In the genomic region with DNA sequence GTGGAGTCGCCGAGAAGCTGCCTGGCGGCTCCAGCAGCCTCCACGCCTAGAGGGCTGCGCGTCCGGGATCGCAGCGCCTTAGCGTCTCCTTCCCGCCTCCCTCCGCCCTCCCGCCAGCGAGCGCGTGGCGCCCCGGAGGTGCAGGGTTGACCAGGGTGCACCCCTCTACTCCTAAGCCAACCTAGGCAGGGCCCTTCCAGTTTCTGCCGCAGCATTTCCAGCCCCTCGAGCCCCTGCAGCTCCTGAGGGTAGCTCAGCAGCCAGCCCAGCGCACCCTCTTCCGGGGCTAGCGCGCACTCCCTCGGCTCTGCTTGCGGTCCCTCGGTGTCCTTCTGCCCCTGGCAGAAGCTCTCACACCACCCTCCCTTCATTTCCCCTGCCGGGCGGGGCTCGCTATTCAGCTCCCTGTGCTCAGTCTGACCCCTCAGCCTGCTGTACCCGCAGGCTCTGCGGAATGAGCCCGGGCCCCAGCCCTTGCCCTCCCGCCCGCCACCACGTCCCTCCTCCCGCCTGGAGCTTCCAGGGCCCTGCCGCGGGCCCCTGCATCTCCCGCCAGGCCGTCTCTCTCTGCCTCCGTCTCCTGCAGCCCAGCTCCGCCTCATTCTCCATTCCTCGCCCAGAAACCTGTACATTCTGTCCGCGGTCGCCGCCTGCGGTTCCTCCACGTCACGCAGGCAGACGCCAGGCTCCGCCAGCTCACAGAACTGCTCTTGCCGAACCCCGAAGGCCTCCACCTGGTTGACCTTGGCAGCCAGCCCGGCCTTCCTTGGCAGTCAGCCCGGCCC, we compare ENCODE assay signal across 1 cellular context.
A peak's percentile ranks its signal among the peaks of the same experiment; 100 is the strongest.
TF ChIP-seq lines count a peak whose summit lies in the region.

No MANE protein-coding gene starts in this region.

TF ChIP-seq in HEK293, 187 proteins besides CTCF, POLR2A, EP300 and RAD21 (continued from another document):
- TF ChIP-seq ZNF148 (tag by site-specific recombination; IDR thresholded peaks at IDR 0.05; ENCODE audit: borderline replicate concordance), result no peak
- peak; percentile 56; the same call in 1 of the 2 replicates for TF ChIP-seq ZNF501 (tag by site-specific recombination; IDR thresholded peaks at IDR 0.05)
- no peak for TF ChIP-seq ZNF626 (tag by site-specific recombination; IDR thresholded peaks at IDR 0.05)
- 0 out of 2 replicates have a peak, but pooled peaks have one; percentile 31 for TF ChIP-seq BCL11A (tag by site-specific recombination; IDR thresholded peaks at IDR 0.05; ENCODE audit: low read depth)
- TF ChIP-seq, protein P1, sequence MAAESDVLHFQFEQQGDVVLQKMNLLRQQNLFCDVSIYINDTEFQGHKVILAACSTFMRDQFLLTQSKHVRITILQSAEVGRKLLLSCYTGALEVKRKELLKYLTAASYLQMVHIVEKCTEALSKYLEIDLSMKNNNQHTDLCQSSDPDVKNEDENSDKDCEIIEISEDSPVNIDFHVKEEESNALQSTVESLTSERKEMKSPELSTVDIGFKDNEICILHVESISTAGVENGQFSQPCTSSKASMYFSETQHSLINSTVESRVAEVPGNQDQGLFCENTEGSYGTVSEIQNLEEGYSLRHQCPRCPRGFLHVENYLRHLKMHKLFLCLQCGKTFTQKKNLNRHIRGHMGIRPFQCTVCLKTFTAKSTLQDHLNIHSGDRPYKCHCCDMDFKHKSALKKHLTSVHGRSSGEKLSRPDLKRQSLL (tag by site-specific recombination; IDR thresholded peaks at IDR 0.05), result peak; percentile 13; the same call in 1 of the 2 replicates
- peak; percentile 67 for TF ChIP-seq ZBTB17 (tag by site-specific recombination; IDR thresholded peaks at IDR 0.05)
- peak; percentile 29; the same call in 1 of the 2 replicates for TF ChIP-seq KLF8 (tag by site-specific recombination; IDR thresholded peaks at IDR 0.05)
- peak; percentile 14; the same call in 1 of the 2 replicates for TF ChIP-seq KLF16 (tag by site-specific recombination; IDR thresholded peaks at IDR 0.05)
- TF ChIP-seq TRIM28 (IDR thresholded peaks at IDR 0.05; ENCODE audit: borderline replicate concordance, low read length), result peak; percentile 28; the same call in 1 of the 2 replicates
- peak; percentile 89 for TF ChIP-seq ZBTB48 (tag by site-specific recombination; IDR thresholded peaks at IDR 0.05)
- TF ChIP-seq ZXDB (tag by site-specific recombination; IDR thresholded peaks at IDR 0.05), result peak; percentile 81
- TF ChIP-seq ZBTB21 (tag by site-specific recombination; IDR thresholded peaks at IDR 0.05), result peak; percentile 65; the same call in 1 of the 2 replicates
- peak; percentile 56 for TF ChIP-seq ZIC2 (tag by site-specific recombination; IDR thresholded peaks at IDR 0.05)
- peak; percentile 65 for TF ChIP-seq ZEB2 (tag by site-specific recombination; IDR thresholded peaks at IDR 0.05)
- peak; percentile 67; the same call in 1 of the 2 replicates for TF ChIP-seq ZNF423 (tag by site-specific recombination; IDR thresholded peaks at IDR 0.05)
- peak; percentile 49; the same call in 1 of the 2 replicates for TF ChIP-seq SP7 (tag by site-specific recombination; IDR thresholded peaks at IDR 0.05)
- peak; percentile 84 for TF ChIP-seq ZNF335 (tag by site-specific recombination; conservative IDR thresholded peaks at IDR 0.05)
- TF ChIP-seq GLIS1 (tag by site-specific recombination; IDR thresholded peaks at IDR 0.05), result peak; percentile 81; the same call in 1 of the 2 replicates
- TF ChIP-seq GLIS2 (tag by site-specific recombination; IDR thresholded peaks at IDR 0.05), result peak; percentile 56; the same call in 1 of the 2 replicates
- TF ChIP-seq ZNF76 (tag by site-specific recombination; IDR thresholded peaks at IDR 0.05; ENCODE audit: borderline replicate concordance, low read depth), result peak; percentile 26; the same call in 1 of the 2 replicates
- peak; percentile 33; the same call in 1 of the 2 replicates for TF ChIP-seq ZNF2 (tag by site-specific recombination; IDR thresholded peaks at IDR 0.05)
- peak; percentile 89 for TF ChIP-seq ZNF629 (tag by site-specific recombination; IDR thresholded peaks at IDR 0.05)
- peak; percentile 34 for TF ChIP-seq ZNF600 (tag by site-specific recombination; IDR thresholded peaks at IDR 0.05)
- 0 out of 2 replicates have a peak, but pooled peaks have one; percentile 70 for TF ChIP-seq ZNF660 (tag by site-specific recombination; IDR thresholded peaks at IDR 0.05)
- peak; percentile 31 for TF ChIP-seq SP2 (tag by site-specific recombination; IDR thresholded peaks at IDR 0.05)
- no peak for TF ChIP-seq SETDB1 (IDR thresholded peaks at IDR 0.05; ENCODE audit: insufficient read length, low read length)
- peak; percentile 79 for TF ChIP-seq ZBTB8A (tag by site-specific recombination; IDR thresholded peaks at IDR 0.05)
- TF ChIP-seq ZNF366 (tag by site-specific recombination; conservative IDR thresholded peaks at IDR 0.05), result 0 out of 2 replicates have a peak, but pooled peaks have one; percentile 9
- TF ChIP-seq SCRT1 (tag by site-specific recombination; IDR thresholded peaks at IDR 0.05; ENCODE audit: borderline replicate concordance), result no peak
- TF ChIP-seq MZF1 (tag by site-specific recombination; IDR thresholded peaks at IDR 0.05; ENCODE audit: borderline replicate concordance), result no peak
- TF ChIP-seq SALL2 (tag by site-specific recombination; IDR thresholded peaks at IDR 0.05; ENCODE audit: borderline replicate concordance), result no peak
- TF ChIP-seq ZNF24 (tag by site-specific recombination; IDR thresholded peaks at IDR 0.05), result no peak
- TF ChIP-seq, protein P2, sequence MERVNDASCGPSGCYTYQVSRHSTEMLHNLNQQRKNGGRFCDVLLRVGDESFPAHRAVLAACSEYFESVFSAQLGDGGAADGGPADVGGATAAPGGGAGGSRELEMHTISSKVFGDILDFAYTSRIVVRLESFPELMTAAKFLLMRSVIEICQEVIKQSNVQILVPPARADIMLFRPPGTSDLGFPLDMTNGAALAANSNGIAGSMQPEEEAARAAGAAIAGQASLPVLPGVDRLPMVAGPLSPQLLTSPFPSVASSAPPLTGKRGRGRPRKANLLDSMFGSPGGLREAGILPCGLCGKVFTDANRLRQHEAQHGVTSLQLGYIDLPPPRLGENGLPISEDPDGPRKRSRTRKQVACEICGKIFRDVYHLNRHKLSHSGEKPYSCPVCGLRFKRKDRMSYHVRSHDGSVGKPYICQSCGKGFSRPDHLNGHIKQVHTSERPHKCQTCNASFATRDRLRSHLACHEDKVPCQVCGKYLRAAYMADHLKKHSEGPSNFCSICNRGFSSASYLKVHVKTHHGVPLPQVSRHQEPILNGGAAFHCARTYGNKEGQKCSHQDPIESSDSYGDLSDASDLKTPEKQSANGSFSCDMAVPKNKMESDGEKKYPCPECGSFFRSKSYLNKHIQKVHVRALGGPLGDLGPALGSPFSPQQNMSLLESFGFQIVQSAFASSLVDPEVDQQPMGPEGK (tag by site-specific recombination; IDR thresholded peaks at IDR 0.05), result peak; percentile 26; the same call in 1 of the 2 replicates
- TF ChIP-seq ZNF341 (tag by site-specific recombination; IDR thresholded peaks at IDR 0.05; ENCODE audit: low read depth), result peak; percentile 87
- TF ChIP-seq, protein P3, sequence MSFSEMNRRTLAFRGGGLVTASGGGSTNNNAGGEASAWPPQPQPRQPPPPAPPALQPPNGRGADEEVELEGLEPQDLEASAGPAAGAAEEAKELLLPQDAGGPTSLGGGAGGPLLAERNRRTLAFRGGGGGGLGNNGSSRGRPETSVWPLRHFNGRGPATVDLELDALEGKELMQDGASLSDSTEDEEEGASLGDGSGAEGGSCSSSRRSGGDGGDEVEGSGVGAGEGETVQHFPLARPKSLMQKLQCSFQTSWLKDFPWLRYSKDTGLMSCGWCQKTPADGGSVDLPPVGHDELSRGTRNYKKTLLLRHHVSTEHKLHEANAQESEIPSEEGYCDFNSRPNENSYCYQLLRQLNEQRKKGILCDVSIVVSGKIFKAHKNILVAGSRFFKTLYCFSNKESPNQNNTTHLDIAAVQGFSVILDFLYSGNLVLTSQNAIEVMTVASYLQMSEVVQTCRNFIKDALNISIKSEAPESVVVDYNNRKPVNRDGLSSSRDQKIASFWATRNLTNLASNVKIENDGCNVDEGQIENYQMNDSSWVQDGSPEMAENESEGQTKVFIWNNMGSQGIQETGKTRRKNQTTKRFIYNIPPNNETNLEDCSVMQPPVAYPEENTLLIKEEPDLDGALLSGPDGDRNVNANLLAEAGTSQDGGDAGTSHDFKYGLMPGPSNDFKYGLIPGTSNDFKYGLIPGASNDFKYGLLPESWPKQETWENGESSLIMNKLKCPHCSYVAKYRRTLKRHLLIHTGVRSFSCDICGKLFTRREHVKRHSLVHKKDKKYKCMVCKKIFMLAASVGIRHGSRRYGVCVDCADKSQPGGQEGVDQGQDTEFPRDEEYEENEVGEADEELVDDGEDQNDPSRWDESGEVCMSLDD (tag by site-specific recombination; IDR thresholded peaks at IDR 0.05), result peak; percentile 64
